ENCODE assay signal across 20 cellular contexts in genomic region chr6:32835167-32835893, GRCh38. TPM values are rescaled to one million over a fixed set of nuclear protein-coding genes. Genes with fewer than 3 reads are reported as not detected.
A peak's percentile ranks its signal among the peaks of the same experiment; 100 is the strongest.
DNase-seq lines count a peak whose midpoint lies in the region; ATAC-seq and TF ChIP-seq lines count a peak whose summit lies in the region.
"Had no signal": no experiment of that assay in that cellular context is flagged by ENCODE, and none has a peak within 500 bp of the region (broad histone marks: within the 10 kb centered on the region; RNA-seq: fewer than 3 reads in every experiment).

No MANE protein-coding gene starts in this region.

- peaks cover 67% of the 10 kb centered on the region for H3K36me3 Mint-ChIP-seq in natural killer cell treated with Interleukin-12 subunit alpha and Interleukin-12 subunit beta and Interleukin-15 and Interleukin-18, amount 100 ng/mL, for 72 hours
- H3K36me3 Mint-ChIP-seq in natural killer cell: peaks cover 37% of the 10 kb centered on the region
- peaks cover 84% of the 10 kb centered on the region for H3K36me3 Mint-ChIP-seq in activated CD4-positive, alpha-beta memory T cell treated with anti-CD3 and anti-CD28 coated beads, Interleukin-2, amount 10 ng/mL, durations not matched to agents 7 days and 5 days (ENCODE audit: low read depth)
- peaks cover 14 to 65% (median 56%) of the 10 kb centered on the region in 3 donors for H3K36me3 Mint-ChIP-seq in immature natural killer cell

- peak overlapping the region; percentile 98 to 100 for H3K27ac Mint-ChIP-seq in natural killer cell treated with Interleukin-12 subunit alpha and Interleukin-12 subunit beta and Interleukin-15 and Interleukin-18, amount 100 ng/mL, for 72 hours
- H3K27ac Mint-ChIP-seq in natural killer cell: peak overlapping the region in 1 of 2 donors; percentile 31
- peak overlapping the region; percentile 40 for H3K27ac Mint-ChIP-seq in activated CD4-positive, alpha-beta memory T cell treated with anti-CD3 and anti-CD28 coated beads, Interleukin-2, amount 10 ng/mL, durations not matched to agents 7 days and 5 days
- H3K27ac Mint-ChIP-seq in immature natural killer cell: peak overlapping the region; percentile 8 to 57 (median 41)

- H3K9me3 Mint-ChIP-seq in natural killer cell treated with Interleukin-12 subunit alpha and Interleukin-12 subunit beta and Interleukin-15 and Interleukin-18, amount 100 ng/mL, for 72 hours: no peaks in the 10 kb centered on the region
- H3K9me3 Mint-ChIP-seq in natural killer cell (no peaks in the 10 kb centered on the region), immature natural killer cell (no peaks in the 10 kb centered on the region)
- no peaks in the 10 kb centered on the region for H3K9me3 Mint-ChIP-seq in activated CD4-positive, alpha-beta memory T cell treated with anti-CD3 and anti-CD28 coated beads, Interleukin-2, amount 10 ng/mL, durations not matched to agents 7 days and 5 days

- H3K36me3 ChIP-seq in heart left ventricle: peaks cover 3 to 76% (median 49%) of the 10 kb centered on the region in 9 donors

- no peak for TF ChIP-seq POLR2A in heart left ventricle (IDR thresholded peaks at IDR 0.05)

- no peak for DNase-seq in natural killer cell treated with Interleukin-12 subunit alpha and Interleukin-12 subunit beta and Interleukin-15 and Interleukin-18, amount 100 ng/mL, for 72 hours (ENCODE audit: low spot score)
- DNase-seq in natural killer cell (no peak), immature natural killer cell (no peak), hypothalamus (lab: John Stamatoyannopoulos, UW) (no peak), heart left ventricle (no peak)
- DNase-seq in activated CD4-positive, alpha-beta memory T cell treated with anti-CD3 and anti-CD28 coated beads, Interleukin-2, amount 10 ng/mL, durations not matched to agents 7 days and 5 days: no peak
- DNase-seq: activated CD8-positive, alpha-beta memory T cell treated with anti-CD3 and anti-CD28 coated beads for 24 hours; DMS79; effector CD8-positive, alpha-beta T cell; gastrocnemius medialis; H7; kidney glomerular epithelial cell; mesenchymal stem cell; NCI-H1092 treated with DMSO at 0.1 percent for 48 hours; NCI-H2029 treated with DMSO at 0.1 percent for 48 hours; SHP77 treated with DMSO at 0.1 percent for 48 hours; tibial artery had no signal

- 94 to 95% (median 94%) methylated on average over 16 of the region's 16 CpGs for WGBS in heart left ventricle, 4 donors

- H3K27me3 ChIP-seq in heart left ventricle: no peaks in the 10 kb centered on the region
- H3K27me3 ChIP-seq: gastrocnemius medialis, tibial artery had no signal

- ATAC-seq in natural killer cell treated with Interleukin-12 subunit alpha and Interleukin-12 subunit beta and Interleukin-15 and Interleukin-18, amount 100 ng/mL, for 72 hours: no peak
- no peak for ATAC-seq in natural killer cell
- ATAC-seq in GM18861 (IDR thresholded peaks at IDR 0.05; ENCODE audit: unreplicated experiment): no peak
- no peak for ATAC-seq in heart left ventricle
- ATAC-seq: esophagus mucosa, gastrocnemius medialis had no signal

- H3K9me3 ChIP-seq in heart left ventricle: no peaks in the 10 kb centered on the region
- H3K9me3 ChIP-seq: gastrocnemius medialis, tibial artery had no signal

- no peak for TF ChIP-seq CTCF in natural killer cell (IDR thresholded peaks at IDR 0.05)
- TF ChIP-seq CTCF in heart left ventricle (IDR thresholded peaks at IDR 0.05): no peak

- peaks cover 0 to 36% (median 10%) of the 10 kb centered on the region in 12 donors for H3K4me1 ChIP-seq in heart left ventricle

- CTCF ChIA-PET in activated CD4-positive, alpha-beta memory T cell treated with anti-CD3 and anti-CD28 coated beads, Interleukin-2, amount 10 ng/mL, durations not matched to agents 7 days and 5 days (lab: Charles Lee): interaction anchor here (0.6 kb wide), 1 partner anchor 19 kb away, joined by 3 read pairs; the partner anchor contains the start of gene PSMB9

- peak overlapping the region; percentile 89 for H3K4me3 Mint-ChIP-seq in natural killer cell treated with Interleukin-12 subunit alpha and Interleukin-12 subunit beta and Interleukin-15 and Interleukin-18, amount 100 ng/mL, for 72 hours
- H3K4me3 Mint-ChIP-seq in natural killer cell: no peak overlapping the region
- peak overlapping the region; percentile 24 for H3K4me3 Mint-ChIP-seq in activated CD4-positive, alpha-beta memory T cell treated with anti-CD3 and anti-CD28 coated beads, Interleukin-2, amount 10 ng/mL, durations not matched to agents 7 days and 5 days
- H3K4me3 Mint-ChIP-seq in immature natural killer cell: peak overlapping the region in 1 of 5 donors; percentile 18

- peaks cover 62 to 78% of the 10 kb centered on the region in 2 donors for H3K4me1 Mint-ChIP-seq in natural killer cell treated with Interleukin-12 subunit alpha and Interleukin-12 subunit beta and Interleukin-15 and Interleukin-18, amount 100 ng/mL, for 72 hours (ENCODE audit: low read depth in 2 of 2)
- H3K4me1 Mint-ChIP-seq in natural killer cell (peaks cover 46 to 61% of the 10 kb centered on the region in 2 donors), immature natural killer cell (peaks cover 55 to 93% of the 10 kb centered on the region in 2 donors)
- peaks cover 82% of the 10 kb centered on the region for H3K4me1 Mint-ChIP-seq in activated CD4-positive, alpha-beta memory T cell treated with anti-CD3 and anti-CD28 coated beads, Interleukin-2, amount 10 ng/mL, durations not matched to agents 7 days and 5 days

- H3K4me3 ChIP-seq in heart left ventricle: no peak overlapping the region
- H3K4me3 ChIP-seq: gastrocnemius medialis, tibial artery had no signal

- POLR2A ChIA-PET in activated CD4-positive, alpha-beta memory T cell treated with anti-CD3 and anti-CD28 coated beads, Interleukin-2, amount 10 ng/mL, durations not matched to agents 7 days and 5 days (lab: Charles Lee): interaction anchor here (0.7 to 16.8 kb wide), 4 partner anchors 8 to 137 kb away, joined by 3 to 1055 read pairs (median 12); partner anchors contain the start of genes PSMB8, PSMB9 and TAP1

- no peak overlapping the region for H3K27ac ChIP-seq in heart left ventricle
- H3K27ac ChIP-seq: gastrocnemius medialis, tibial artery had no signal

- no peaks in the 10 kb centered on the region for H3K27me3 Mint-ChIP-seq in natural killer cell treated with Interleukin-12 subunit alpha and Interleukin-12 subunit beta and Interleukin-15 and Interleukin-18, amount 100 ng/mL, for 72 hours
- H3K27me3 Mint-ChIP-seq in natural killer cell (ENCODE audit: low read depth in 2 of 2): no peaks in the 10 kb centered on the region
- H3K27me3 Mint-ChIP-seq in activated CD4-positive, alpha-beta memory T cell treated with anti-CD3 and anti-CD28 coated beads, Interleukin-2, amount 10 ng/mL, durations not matched to agents 7 days and 5 days: no peaks in the 10 kb centered on the region
- peaks cover 0 to 11% (median 3%) of the 10 kb centered on the region in 3 donors for H3K27me3 Mint-ChIP-seq in immature natural killer cell (ENCODE audit: low read depth in 3 of 3)

- intact Hi-C loops in natural killer cell (cut with micrococcal nuclease) (no loop called here), heart left ventricle (cut with DNase I) (loop anchor here in 2 of 10 donors (5.0 kb wide), 1 partner anchor 37 kb away; no protein-coding TSS in a partner anchor)

RNA-seq across cellular contexts. Expression of gene TAP2, which starts 3.2 kb away (rescaled TPM):
- total RNA-seq in natural killer cell treated with Interleukin-12 subunit alpha and Interleukin-12 subunit beta and Interleukin-15 and Interleukin-18, amount 100 ng/mL, for 72 hours: 100 to 1,000 TPM; 220 to 252 TPM
- total RNA-seq in natural killer cell (100 to 1,000 TPM; 162 to 221 (median 209) TPM), heart left ventricle (100 to 1,000 TPM in 1 of 9 donors, 10 to 100 TPM in 6, 1 to 10 TPM in 2; 5.4 to 107 (median 14.9) TPM)
- total RNA-seq in activated CD4-positive, alpha-beta memory T cell treated with anti-CD3 and anti-CD28 coated beads, Interleukin-2, amount 10 ng/mL, durations not matched to agents 7 days and 5 days: 100 to 1,000 TPM; 203 to 211 TPM
- polyA plus RNA-seq in immature natural killer cell (10 to 100 TPM; 16.9 to 67.6 (median 30.4) TPM), heart left ventricle (10 to 100 TPM in 1 of 2 donors, 1 to 10 TPM in 1; 7.7 to 12.0 TPM)

RNA-seq across cellular contexts. Expression of gene PSMB8, which starts 8.5 kb away (rescaled TPM):
- total RNA-seq in natural killer cell treated with Interleukin-12 subunit alpha and Interleukin-12 subunit beta and Interleukin-15 and Interleukin-18, amount 100 ng/mL, for 72 hours: 100 to 1,000 TPM; 259 to 356 TPM
- total RNA-seq in natural killer cell: 100 to 1,000 TPM; 160 to 170 (median 161) TPM
- total RNA-seq in activated CD4-positive, alpha-beta memory T cell treated with anti-CD3 and anti-CD28 coated beads, Interleukin-2, amount 10 ng/mL, durations not matched to agents 7 days and 5 days: 100 to 1,000 TPM; 389 to 401 TPM
- 100 to 1,000 TPM; 495 to 696 (median 528) TPM for polyA plus RNA-seq in immature natural killer cell
- 100 to 1,000 TPM in 1 of 9 donors, 10 to 100 TPM in 8; 11.1 to 115 (median 15.2) TPM for total RNA-seq in heart left ventricle
- 10 to 100 TPM; 23.1 to 32.6 TPM for polyA plus RNA-seq in heart left ventricle

RNA-seq across cellular contexts. Expression of gene TAP1, which starts 18.2 kb away (rescaled TPM):
- total RNA-seq in natural killer cell treated with Interleukin-12 subunit alpha and Interleukin-12 subunit beta and Interleukin-15 and Interleukin-18, amount 100 ng/mL, for 72 hours: 100 to 1,000 TPM; 512 to 588 TPM
- total RNA-seq in natural killer cell (100 to 1,000 TPM; 134 to 193 (median 179) TPM), heart left ventricle (100 to 1,000 TPM in 1 of 9 donors, 10 to 100 TPM in 8; 15.1 to 207 (median 20.3) TPM)
- total RNA-seq in activated CD4-positive, alpha-beta memory T cell treated with anti-CD3 and anti-CD28 coated beads, Interleukin-2, amount 10 ng/mL, durations not matched to agents 7 days and 5 days: 100 to 1,000 TPM; 410 to 412 TPM
- polyA plus RNA-seq in immature natural killer cell (100 to 1,000 TPM; 310 to 465 (median 439) TPM), heart left ventricle (10 to 100 TPM; 21.6 to 44.5 TPM)

RNA-seq across cellular contexts. Expression of gene HLA-DOB, which starts 18.5 kb away (rescaled TPM):
- total RNA-seq in natural killer cell treated with Interleukin-12 subunit alpha and Interleukin-12 subunit beta and Interleukin-15 and Interleukin-18, amount 100 ng/mL, for 72 hours: 10 to 100 TPM in 1 of 2 donors, 1 to 10 TPM in 1; 3.3 to 13.9 TPM
- total RNA-seq in natural killer cell (10 to 100 TPM in 2 of 3 donors, 1 to 10 TPM in 1; 4.2 to 13.7 (median 10.4) TPM), heart left ventricle (1 to 10 TPM in 1 of 9 donors, under 1 TPM in 6, not detected in 2; 0.25 to 2.7 (median 0.60) TPM)
- 1 to 10 TPM; 1.5 to 2.2 TPM for total RNA-seq in activated CD4-positive, alpha-beta memory T cell treated with anti-CD3 and anti-CD28 coated beads, Interleukin-2, amount 10 ng/mL, durations not matched to agents 7 days and 5 days
- polyA plus RNA-seq in immature natural killer cell (1 to 10 TPM in 2 of 3 donors, under 1 TPM in 1; 0.45 to 6.6 (median 4.8) TPM), heart left ventricle (under 1 TPM; 0.30 to 0.76 TPM)
- total RNA-seq: H7, LHCN-M2 had no signal

RNA-seq across cellular contexts. Expression of gene PSMB9, which starts 18.7 kb away (rescaled TPM):
- total RNA-seq in natural killer cell treated with Interleukin-12 subunit alpha and Interleukin-12 subunit beta and Interleukin-15 and Interleukin-18, amount 100 ng/mL, for 72 hours: 100 to 1,000 TPM; 212 to 401 TPM
- 100 to 1,000 TPM; 112 to 190 (median 182) TPM for total RNA-seq in natural killer cell
- total RNA-seq in activated CD4-positive, alpha-beta memory T cell treated with anti-CD3 and anti-CD28 coated beads, Interleukin-2, amount 10 ng/mL, durations not matched to agents 7 days and 5 days: 100 to 1,000 TPM; 368 to 372 TPM
- polyA plus RNA-seq in immature natural killer cell: 1,000 to 10,000 TPM in 1 of 3 donors, 100 to 1,000 TPM in 2; 694 to 1,190 (median 822) TPM
- 100 to 1,000 TPM in 1 of 9 donors, 10 to 100 TPM in 7, 1 to 10 TPM in 1; 8.9 to 182 (median 14.6) TPM for total RNA-seq in heart left ventricle
- 10 to 100 TPM; 15.7 to 23.3 TPM for polyA plus RNA-seq in heart left ventricle
- total RNA-seq: H7 had no signal
